Comparison of ENCODE assay signal across 8 cellular contexts in the genomic region with DNA sequence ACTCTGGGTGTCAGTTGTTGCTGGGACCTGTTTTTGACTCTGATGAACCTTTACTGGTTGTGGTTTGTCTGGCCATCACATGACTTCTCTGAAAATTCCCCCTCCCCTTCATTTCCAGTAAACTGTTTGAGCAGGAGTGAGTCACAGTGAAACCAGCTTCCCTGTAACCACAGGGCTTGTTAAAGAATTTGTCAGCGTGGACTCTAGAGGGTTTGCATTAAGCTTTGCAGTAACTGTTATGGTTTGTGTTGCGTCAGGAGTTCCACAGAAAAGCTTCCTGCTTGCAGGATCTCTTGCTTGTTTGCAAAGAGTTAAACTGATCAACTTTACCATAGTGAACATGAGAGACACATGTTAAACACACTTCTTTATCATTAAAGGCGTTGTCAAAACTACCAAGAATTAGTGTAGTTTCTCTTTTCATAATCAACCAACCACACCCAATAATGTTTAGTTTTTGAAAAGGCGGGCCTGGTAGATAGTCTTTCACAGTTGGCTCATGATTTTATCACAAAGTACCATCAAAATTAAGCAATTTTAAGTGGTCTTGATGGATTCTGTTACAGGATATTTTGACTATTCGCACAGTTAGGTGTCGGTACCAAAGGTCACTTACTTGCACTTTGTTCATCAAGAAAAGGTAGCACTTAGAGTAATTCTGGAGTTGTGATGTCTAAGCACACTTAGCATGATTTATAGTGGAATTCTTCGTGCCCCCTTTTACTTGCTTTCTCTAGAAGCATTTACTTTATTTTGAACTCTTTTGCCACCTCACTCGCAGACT.
DNase-seq lines count a peak whose midpoint lies in the region; ATAC-seq and TF ChIP-seq lines count a peak whose summit lies in the region.

No MANE protein-coding gene starts in this region.

- intact Hi-C loops in esophagus muscularis mucosa (cut with DNase I) = loop anchor here (5.0 kb wide), 2 partner anchors 41 to 61 kb away; no protein-coding TSS in a partner anchor

- TF ChIP-seq EP300 in esophagus muscularis mucosa (IDR thresholded peaks at IDR 0.05) = peak; percentile 94

- H3K9me2 ChIP-seq in OCI-LY1 (ENCODE audit: low read depth, low read length) = no peaks in the 10 kb centered on the region

- TF ChIP-seq POLR2A in esophagus muscularis mucosa (IDR thresholded peaks at IDR 0.05; ENCODE audit: low read depth) = peak; percentile 39

- no peaks in the 10 kb centered on the region for H3F3A ChIP-seq in OCI-LY1 (ENCODE audit: insufficient read depth, low read length)

- H2AFZ ChIP-seq in OCI-LY1 (ENCODE audit: low read length) = no peak overlapping the region
- no peak overlapping the region for H2AFZ ChIP-seq in neuron (ENCODE audit: low read depth, low read length)

- H3K4me1 ChIP-seq in BE2C (peaks cover 26% of the 10 kb centered on the region), OCI-LY1 (ENCODE audit: insufficient read depth, low read length, severe bottlenecking) (peaks cover 47% of the 10 kb centered on the region), esophagus muscularis mucosa (peaks cover 42 to 69% (median 59%) of the 10 kb centered on the region in 4 donors), neuron (ENCODE audit: insufficient read depth, low read length) (peaks cover 57% of the 10 kb centered on the region)

- ATAC-seq in GM19023 (IDR thresholded peaks at IDR 0.05; ENCODE audit: unreplicated experiment) = peak; percentile 86
- peak; percentile 80 for ATAC-seq in HG03159 (IDR thresholded peaks at IDR 0.05; ENCODE audit: unreplicated experiment)

- 29% methylated on average over 8 of the region's 8 CpGs for WGBS in esophagus muscularis mucosa

- H3K36me3 ChIP-seq in BE2C (no peaks in the 10 kb centered on the region), OCI-LY1 (ENCODE audit: insufficient read depth, low read length) (peaks cover 4% of the 10 kb centered on the region; the same call in 1 of the 2 replicates), esophagus muscularis mucosa (no peaks in the 10 kb centered on the region), neuron (ENCODE audit: insufficient read depth, low read length) (no peaks in the 10 kb centered on the region)

- peak overlapping the region; percentile 10 for H3K9ac ChIP-seq in OCI-LY1 (ENCODE audit: low read length)

- peak overlapping the region; percentile 18; the same call in 1 of the 2 replicates for H3K4me3 ChIP-seq in BE2C (ENCODE audit: low read depth, low read length)
- peak overlapping the region; percentile 32 for H3K4me3 ChIP-seq in OCI-LY1 (ENCODE audit: low read depth, low read length, poor library complexity, severe bottlenecking)
- peak overlapping the region; percentile 14 to 34 (median 32) for H3K4me3 ChIP-seq in esophagus muscularis mucosa
- H3K4me3 ChIP-seq in neuron (ENCODE audit: low read length) = peak overlapping the region; percentile 36

- DNase-seq in BE2C (peak; percentile 51), activated T-cell treated with anti-CD3 and anti-CD28 coated beads for 48 hours (ENCODE audit: low read depth) (peak; percentile 55), esophagus muscularis mucosa (ENCODE audit: extremely low spot score) (peak; percentile 92), superior temporal gyrus (ENCODE audit: extremely low spot score) (peak; percentile 36)

- H3K79me2 ChIP-seq in OCI-LY1 (ENCODE audit: insufficient read depth, low read length) = no peaks in the 10 kb centered on the region

- no peaks in the 10 kb centered on the region for H3K27me3 ChIP-seq in BE2C
- no peaks in the 10 kb centered on the region for H3K27me3 ChIP-seq in OCI-LY1 (ENCODE audit: insufficient read depth, low read length)
- no peaks in the 10 kb centered on the region for H3K27me3 ChIP-seq in esophagus muscularis mucosa
- no peaks in the 10 kb centered on the region for H3K27me3 ChIP-seq in neuron (ENCODE audit: insufficient read depth, low read length)

- H4K20me1 ChIP-seq in OCI-LY1 (ENCODE audit: insufficient read depth, low read length) = no peaks in the 10 kb centered on the region

- H3K4me2 ChIP-seq in OCI-LY1 (ENCODE audit: low read length) = peak overlapping the region; percentile 69

- H3K9me3 ChIP-seq in BE2C (no peaks in the 10 kb centered on the region), OCI-LY1 (ENCODE audit: low read length) (no peaks in the 10 kb centered on the region), esophagus muscularis mucosa (no peaks in the 10 kb centered on the region), neuron (ENCODE audit: low read length) (no peaks in the 10 kb centered on the region)

- TF ChIP-seq CTCF in BE2C (IDR thresholded peaks at IDR 0.05; ENCODE audit: low read depth, low read length) (no peak), OCI-LY1 (IDR thresholded peaks at IDR 0.05; ENCODE audit: low read length) (no peak), esophagus muscularis mucosa (IDR thresholded peaks at IDR 0.05) (no peak)

- peak overlapping the region; percentile 86 for H3K27ac ChIP-seq in OCI-LY1 (ENCODE audit: low read depth, low read length, poor library complexity, severe bottlenecking)
- peak overlapping the region; percentile 71 to 83 (median 77) for H3K27ac ChIP-seq in esophagus muscularis mucosa (replicated peaks in 1 of 4)

Comparison
In these comparisons a context has a peak if more than half of its experiments do, and no peak if none do; other contexts are left out.
1. Peak in every context shown above with its lines: DNase-seq, ATAC-seq, H3K4me3 ChIP-seq and H3K27ac ChIP-seq.
2. DNase-seq: peak in every context shown above with its lines; median percentile 92 in esophagus muscularis mucosa; 55 in activated T-cell treated with anti-CD3 and anti-CD28 coated beads for 48 hours; 51 in BE2C; 36 in superior temporal gyrus.